In the genomic region with DNA sequence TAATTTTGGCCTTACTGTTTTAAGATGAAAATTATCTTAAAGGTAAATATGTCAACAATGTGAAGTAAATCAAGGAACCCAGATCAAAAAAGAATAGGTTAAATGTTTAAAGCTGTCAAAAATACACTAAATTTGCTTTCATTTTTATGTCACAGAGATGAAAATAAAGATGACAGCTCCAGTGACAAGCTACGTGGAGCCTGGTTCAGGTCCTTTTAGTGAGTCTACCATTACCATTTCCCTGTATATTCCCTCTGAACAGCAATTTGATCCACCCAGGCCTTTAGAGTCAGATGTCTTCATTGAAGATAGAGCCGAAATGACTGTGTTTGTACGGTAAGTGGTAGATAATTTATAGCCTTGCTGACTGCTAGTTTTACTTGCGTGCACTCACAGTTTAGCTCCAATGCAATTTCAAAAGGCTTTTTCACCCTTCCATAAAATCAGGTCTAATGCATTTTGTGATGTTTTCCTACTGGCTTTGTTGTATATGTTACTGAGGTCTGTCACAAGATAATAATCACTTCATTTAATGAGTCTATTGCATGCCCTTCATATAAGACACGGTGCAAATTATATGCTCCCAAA, we compare ENCODE assay signal across 11 cellular contexts. TPM values are rescaled to one million over a fixed set of nuclear protein-coding genes. Genes with fewer than 3 reads are reported as not detected.
DNase-seq lines count a peak whose midpoint lies in the region; ATAC-seq and TF ChIP-seq lines count a peak whose summit lies in the region.
"Had no signal": no experiment of that assay in that cellular context is flagged by ENCODE, and none has a peak within 500 bp of the region (broad histone marks: within the 10 kb centered on the region; RNA-seq: fewer than 3 reads in every experiment).

No MANE protein-coding gene starts in this region.

- peaks cover 38 to 47% of the 10 kb centered on the region in 2 donors for H3K36me3 ChIP-seq in ascending aorta
- H3K36me3 ChIP-seq in GM23248 (ENCODE audit: low read depth): peaks cover 8% of the 10 kb centered on the region; the same call in 1 of the 2 replicates

- in situ Hi-C loops in GM23248 (cut with MboI): loop anchor here (10.0 kb wide), 1 partner anchor 291 kb away; no protein-coding TSS in a partner anchor

- H3K9me3 Mint-ChIP-seq in natural killer cell: no peaks in the 10 kb centered on the region
- H3K9me3 Mint-ChIP-seq: activated T-helper 2 cell treated with anti-CD3 and anti-CD28 coated beads, Interferon-gamma antibody, Interleukin-2, Interleukin-4, amounts not matched to agents 10 μg/mL and 5 μg/mL and 100 μg/mL, durations not matched to agents 14 hours and 24 hours and 36 hours had no signal

- no peaks in the 10 kb centered on the region for H3K36me3 Mint-ChIP-seq in natural killer cell

- ATAC-seq in natural killer cell: no peak
- no peak for ATAC-seq in HG02973 (IDR thresholded peaks at IDR 0.05; ENCODE audit: unreplicated experiment)

- peak overlapping the region; percentile 84 for H3K4me3 Mint-ChIP-seq in natural killer cell

- H3K4me1 Mint-ChIP-seq in natural killer cell: peaks cover 5 to 20% of the 10 kb centered on the region in 2 donors

- no peaks in the 10 kb centered on the region for H3K79me2 ChIP-seq in GM23248 (ENCODE audit: insufficient read depth)

- intact Hi-C loops in ascending aorta (cut with DNase I) (loop anchor here (10.0 kb wide), 2 partner anchors 369 to 541 kb away; partner anchors contain the start of genes CCDC28A and TNFAIP3), natural killer cell (cut with micrococcal nuclease) (no loop called here)

- no peak overlapping the region for H3K4me3 ChIP-seq in ascending aorta
- no peak overlapping the region for H3K4me3 ChIP-seq in GM23248

- H3F3A ChIP-seq in GM23248 (ENCODE audit: insufficient read depth): peaks cover 19% of the 10 kb centered on the region

- peaks cover 0 to 2% of the 10 kb centered on the region in 2 donors for H3K27me3 Mint-ChIP-seq in natural killer cell (ENCODE audit: low read depth in 2 of 2)

- peak; percentile 79 for DNase-seq in DMS153 treated with DMSO at 0.1 percent for 48 hours (lab: John Stamatoyannopoulos, UW; ENCODE audit: unreplicated experiment)
- DNase-seq in NCI-H128 (lab: John Stamatoyannopoulos, UW; ENCODE audit: unreplicated experiment): peak; percentile 70
- no peak for DNase-seq in ascending aorta (ENCODE audit: low spot score in 2 of 2)
- DNase-seq in natural killer cell: no peak
- DNase-seq in substantia nigra (lab: John Stamatoyannopoulos, UW): no peak
- DNase-seq in GM23248: no peak
- DNase-seq in NOMO-1 treated with dmso at 0.1 percent for 144 hours (lab: John Stamatoyannopoulos, UW; ENCODE audit: unreplicated experiment): no peak
- DNase-seq: midbrain, T1000 had no signal

- WGBS in GM23248 (ENCODE audit: low coverage in 1 of 2, low lambda C conversion rate in 2 of 2, missing lambda C conversion rate in 2 of 2), 2 experiments: 81 to 87% methylated on average over 5 of the region's 5 CpGs

- no peaks in the 10 kb centered on the region for H3K9me2 ChIP-seq in GM23248 (ENCODE audit: insufficient read depth)

- H3K9me3 ChIP-seq in ascending aorta: no peaks in the 10 kb centered on the region
- H3K9me3 ChIP-seq in GM23248 (ENCODE audit: low read depth): no peaks in the 10 kb centered on the region

- TF ChIP-seq CTCF in ascending aorta (IDR thresholded peaks at IDR 0.05) (no peak), natural killer cell (IDR thresholded peaks at IDR 0.05) (no peak)

- H3K4me1 ChIP-seq in ascending aorta (peaks cover 0 to 5% of the 10 kb centered on the region in 2 donors), GM23248 (ENCODE audit: insufficient read depth) (peaks cover 19% of the 10 kb centered on the region)

- H3K27me3 ChIP-seq in ascending aorta: no peaks in the 10 kb centered on the region
- no peaks in the 10 kb centered on the region for H3K27me3 ChIP-seq in GM23248 (replicated peaks; ENCODE audit: insufficient read depth)

- no peaks in the 10 kb centered on the region for H4K20me1 ChIP-seq in GM23248 (ENCODE audit: insufficient read depth)

- H3K9ac ChIP-seq in GM23248: no peak overlapping the region

- H3K27ac ChIP-seq in ascending aorta: peak overlapping the region; percentile 9 to 91
- no peak overlapping the region for H3K27ac ChIP-seq in substantia nigra (ENCODE audit: low read depth, low read length, poor library complexity, severe bottlenecking)
- no peak overlapping the region for H3K27ac ChIP-seq in GM23248

- no peak overlapping the region for H3K4me2 ChIP-seq in GM23248 (ENCODE audit: unreplicated experiment)

- H2AFZ ChIP-seq in GM23248: no peak overlapping the region

- H3K27ac Mint-ChIP-seq in natural killer cell: peak overlapping the region; percentile 70 to 77
- H3K27ac Mint-ChIP-seq: activated T-helper 2 cell treated with anti-CD3 and anti-CD28 coated beads, Interferon-gamma antibody, Interleukin-2, Interleukin-4, amounts not matched to agents 10 μg/mL and 5 μg/mL and 100 μg/mL, durations not matched to agents 14 hours and 24 hours and 36 hours had no signal

RNA-seq across cellular contexts. Expression of gene HEBP2, which starts 1.9 kb away (rescaled TPM):
- total RNA-seq in ascending aorta (63.2 TPM), natural killer cell (10 to 100 TPM; 14.2 to 18.6 (median 15.2) TPM)
- total RNA-seq in GM23248 (2014; rRNA removed; shearing (Covaris generic)): 32.4 and 62.8 TPM in 2 replicates
- 101 and 102 TPM in 2 replicates for polyA plus RNA-seq in GM23248 (2016; fragmentation: Nextera tagmentation; extraction: Ambion mirVana)

RNA-seq across cellular contexts. Expression of gene SMIM28, which starts 28.2 kb away (rescaled TPM):
- total RNA-seq in ascending aorta: not detected
- total RNA-seq in natural killer cell: not detected
- not detected in 2 replicates for total RNA-seq in GM23248 (2014; rRNA removed; shearing (Covaris generic))
- polyA plus RNA-seq in GM23248 (2016; fragmentation: Nextera tagmentation; extraction: Ambion mirVana): not detected in 2 replicates
- total RNA-seq: activated T-helper 2 cell treated with anti-CD3 and anti-CD28 coated beads, Interferon-gamma antibody, Interleukin-2, Interleukin-4, amounts not matched to agents 10 μg/mL and 5 μg/mL and 100 μg/mL, durations not matched to agents 14 hours and 24 hours and 36 hours had no signal

Comparison
In these comparisons a context has a peak if more than half of its experiments do, and no peak if none do; other contexts are left out.
1. DNase-seq: peak in DMS153 treated with DMSO at 0.1 percent for 48 hours (single experiment) and NCI-H128 (single experiment); none in ascending aorta (0 of 2), natural killer cell (single experiment), substantia nigra (0 of 49), GM23248 (single experiment) and NOMO-1 treated with dmso at 0.1 percent for 144 hours (single experiment).
2. H3K27ac ChIP-seq: peak in ascending aorta (2 of 2); none in substantia nigra (single experiment) and GM23248 (single experiment).